In the genomic region with DNA sequence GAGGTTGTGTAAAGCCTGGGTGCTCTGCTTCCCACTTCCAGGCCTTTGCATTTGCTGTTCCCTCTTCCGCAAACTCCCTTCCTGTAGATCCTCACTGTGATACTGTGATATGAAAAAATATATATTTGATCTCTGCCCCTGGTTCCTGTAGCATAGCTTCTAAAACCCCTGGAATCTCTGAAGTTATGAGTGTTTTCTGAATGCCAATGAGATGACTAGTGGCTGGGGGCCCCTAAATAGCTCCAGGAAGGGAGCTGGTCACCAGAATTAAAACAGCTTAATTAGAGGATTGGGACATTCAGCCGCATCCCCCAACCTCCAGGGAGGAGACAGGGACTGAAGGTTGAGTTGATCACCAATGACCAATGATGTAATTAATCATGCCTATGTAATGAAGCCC, we compare ENCODE assay signal across 18 cellular contexts.
"Had no signal": no experiment of that assay in that cellular context is flagged by ENCODE, and none has a peak within 500 bp of the region (broad histone marks: within the 10 kb centered on the region; RNA-seq: fewer than 3 reads in every experiment).

No MANE protein-coding gene starts in this region.

- H3K27me3 Mint-ChIP-seq: activated CD4-positive, alpha-beta memory T cell treated with anti-CD3 and anti-CD28 coated beads, Interleukin-2, amount 10 ng/mL, durations not matched to agents 7 days and 5 days; activated CD4-positive, alpha-beta T cell treated with anti-CD3 and anti-CD28 coated beads for 36 hours; central memory CD8-positive, alpha-beta T cell; effector memory CD8-positive, alpha-beta T cell; naive B cell; progenitor cell of endocrine pancreas had no signal

- H3K36me3 Mint-ChIP-seq: mesothelial cell of epicardium had no signal

- H3K9me3 Mint-ChIP-seq: central memory CD8-positive, alpha-beta T cell had no signal

- H3K27ac Mint-ChIP-seq: activated CD4-positive, alpha-beta memory T cell treated with anti-CD3 and anti-CD28 coated beads, Interleukin-2, amount 10 ng/mL, durations not matched to agents 7 days and 5 days; activated CD4-positive, alpha-beta T cell treated with anti-CD3 and anti-CD28 coated beads for 36 hours; activated T-cell treated with anti-CD3 and anti-CD28 coated beads, Interleukin-2, amount 50 U/mL, for 72 hours; effector memory CD8-positive, alpha-beta T cell; mesothelial cell of epicardium; progenitor cell of endocrine pancreas had no signal

- DNase-seq: activated CD4-positive, alpha-beta memory T cell treated with anti-CD3 and anti-CD28 coated beads, Interleukin-2, amount 10 ng/mL, durations not matched to agents 7 days and 5 days; activated CD4-positive, alpha-beta T cell treated with anti-CD3 and anti-CD28 coated beads for 36 hours; activated gamma-delta T cell treated with Interleukin-2 at 50 U/mL for 16 hours; activated T-cell treated with anti-CD3 and anti-CD28 coated beads, Interleukin-2, amount 50 U/mL, for 72 hours; body of pancreas; effector memory CD8-positive, alpha-beta T cell; hypothalamus; naive B cell; right lobe of liver; stimulated activated CD4-positive, alpha-beta T cell treated with anti-CD3 and anti-CD28 coated beads, Interleukin-12 subunit alpha, Interleukin-12 subunit beta, amount 100 ng/mL, for 4 hours; stimulated activated naive CD4-positive, alpha-beta T cell treated with Interleukin-2 at 50 U/mL for 16 hours; upper lobe of left lung had no signal

- H3K4me3 ChIP-seq: body of pancreas, right lobe of liver, suprapubic skin, upper lobe of left lung had no signal

- H3K9me3 ChIP-seq: body of pancreas, neutrophil, right lobe of liver, suprapubic skin had no signal

- H3K36me3 ChIP-seq: neutrophil, right lobe of liver, suprapubic skin, upper lobe of left lung had no signal

- H3K27ac ChIP-seq: epithelial cell of prostate, neutrophil, suprapubic skin had no signal

- H3K4me3 Mint-ChIP-seq: activated CD4-positive, alpha-beta memory T cell treated with anti-CD3 and anti-CD28 coated beads, Interleukin-2, amount 10 ng/mL, durations not matched to agents 7 days and 5 days; activated CD4-positive, alpha-beta T cell treated with anti-CD3 and anti-CD28 coated beads for 36 hours; activated T-cell treated with anti-CD3 and anti-CD28 coated beads, Interleukin-2, amount 50 U/mL, for 72 hours; central memory CD8-positive, alpha-beta T cell; effector memory CD8-positive, alpha-beta T cell; mesothelial cell of epicardium; naive B cell had no signal

- ATAC-seq: activated CD4-positive, alpha-beta T cell treated with anti-CD3 and anti-CD28 coated beads for 36 hours; activated T-cell treated with anti-CD3 and anti-CD28 coated beads, Interleukin-2, amount 50 U/mL, for 72 hours; body of pancreas; effector memory CD8-positive, alpha-beta T cell; right lobe of liver had no signal

- H3K27me3 ChIP-seq: body of pancreas, neutrophil, right lobe of liver, suprapubic skin, upper lobe of left lung had no signal
